Comparison of ENCODE assay signal across 20 cellular contexts in the genomic region with DNA sequence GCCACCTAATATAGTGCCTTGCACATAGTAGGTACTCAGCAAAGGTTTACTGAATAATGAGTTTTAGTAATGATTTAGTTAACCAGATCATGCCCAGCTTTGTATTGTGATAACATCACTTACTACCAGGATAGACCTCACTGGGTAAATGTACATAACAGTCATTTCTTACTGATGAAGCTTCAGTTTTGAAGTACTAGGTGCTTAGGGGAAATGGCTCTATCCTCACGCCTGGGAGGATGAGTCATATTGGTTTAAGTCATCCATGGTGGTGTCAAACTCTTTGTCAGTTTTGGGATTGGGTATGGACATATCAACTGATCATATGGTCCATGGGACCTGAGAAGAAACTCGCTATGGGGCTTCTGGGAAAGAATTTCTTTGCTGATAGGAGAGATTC.
DNase-seq lines count a peak whose midpoint lies in the region; ATAC-seq and TF ChIP-seq lines count a peak whose summit lies in the region.
"Had no signal": no experiment of that assay in that cellular context is flagged by ENCODE, and none has a peak within 500 bp of the region (broad histone marks: within the 10 kb centered on the region; RNA-seq: fewer than 3 reads in every experiment).

No MANE protein-coding gene starts in this region.

- H3K36me3 ChIP-seq in CD4-positive, alpha-beta memory T cell (ENCODE audit: insufficient read depth, low read length): no peaks in the 10 kb centered on the region
- H3K36me3 ChIP-seq: adrenal gland, gastrocnemius medialis, sigmoid colon had no signal

- TF ChIP-seq CTCF in omental fat pad (IDR thresholded peaks at IDR 0.05): no peak

- DNase-seq in activated naive CD8-positive, alpha-beta T cell treated with anti-CD3 and anti-CD28 coated beads, Interleukin-2, amount 50 U/mL, for 24 hours: no peak
- no peak for DNase-seq in activated naive CD8-positive, alpha-beta T cell treated with anti-CD3 and anti-CD28 coated beads for 36 hours
- DNase-seq in M059J (ENCODE audit: low read depth) (peak; percentile 70), epithelial cell of prostate (ENCODE audit: low read depth, low spot score) (peak; percentile 31), omental fat pad (ENCODE audit: low spot score) (no peak)
- no peak for DNase-seq in stimulated activated naive CD8-positive, alpha-beta T cell treated with anti-CD3 and anti-CD28 coated beads, Interleukin-15, Interleukin-2, amounts not matched to agents 100 U/mL and 50 U/mL, for 24 hours
- DNase-seq in CD4-positive, alpha-beta memory T cell: no peak
- DNase-seq in stimulated activated CD4-positive, alpha-beta T cell treated with anti-CD3 and anti-CD28 coated beads, Interleukin-12 subunit alpha, Interleukin-12 subunit beta, amount 100 ng/mL, for 4 hours: no peak
- DNase-seq: activated CD4-positive, alpha-beta T cell treated with anti-CD3 and anti-CD28 coated beads for 48 hours; activated effector memory CD4-positive, alpha-beta T cell treated with Interleukin-2 at 50 U/mL for 16 hours; adrenal gland; CD4-positive, CD25-positive, alpha-beta regulatory T cell; gastrocnemius medialis; natural killer cell; NCI-H1417; NCI-H524 treated with DMSO at 0.1 percent for 48 hours; Right ventricle myocardium superior; sigmoid colon had no signal

- no peaks in the 10 kb centered on the region for H3K36me3 Mint-ChIP-seq in activated naive CD8-positive, alpha-beta T cell treated with anti-CD3 and anti-CD28 coated beads, Interleukin-2, amount 50 U/mL, for 24 hours (ENCODE audit: low read depth)
- no peaks in the 10 kb centered on the region for H3K36me3 Mint-ChIP-seq in activated naive CD8-positive, alpha-beta T cell treated with anti-CD3 and anti-CD28 coated beads for 36 hours
- H3K36me3 Mint-ChIP-seq in CD4-positive, alpha-beta memory T cell: no peaks in the 10 kb centered on the region
- H3K36me3 Mint-ChIP-seq: CD4-positive, CD25-positive, alpha-beta regulatory T cell; memory B cell; natural killer cell; stimulated activated memory B cell treated with anti-CD40 and anti-IgM and Interleukin-4, amounts not matched to agents 10 μg/mL and 1 μg/mL and 100 μg/mL, for 72 hours had no signal

- CTCF ChIA-PET in CD4-positive, alpha-beta memory T cell (lab: Charles Lee; ENCODE audit: partially characterized antibody): no interaction called here

- intact Hi-C loops in CD4-positive, alpha-beta memory T cell (cut with micrococcal nuclease): no loop called here

- no peak overlapping the region for H3K4me3 ChIP-seq in CD4-positive, alpha-beta memory T cell (ENCODE audit: low read length in 2 of 2)
- H3K4me3 ChIP-seq: adrenal gland, gastrocnemius medialis, sigmoid colon had no signal

- no peaks in the 10 kb centered on the region for H3K9me3 ChIP-seq in CD4-positive, alpha-beta memory T cell (ENCODE audit: control insufficient read depth in 1 of 2, low read length in 2 of 2)
- H3K9me3 ChIP-seq: adrenal gland, gastrocnemius medialis, sigmoid colon had no signal

- peak; percentile 37 for ATAC-seq in activated naive CD8-positive, alpha-beta T cell treated with anti-CD3 and anti-CD28 coated beads, Interleukin-2, amount 50 U/mL, for 24 hours
- ATAC-seq in stimulated activated naive CD8-positive, alpha-beta T cell treated with anti-CD3 and anti-CD28 coated beads, Interleukin-15, Interleukin-2, amounts not matched to agents 100 U/mL and 50 U/mL, for 24 hours: peak; percentile 25
- ATAC-seq in omental fat pad (ENCODE audit: low FRiP score): no peak
- ATAC-seq: gastrocnemius medialis; natural killer cell; stimulated activated memory B cell treated with anti-CD40 and anti-IgM and Interleukin-4, amounts not matched to agents 10 μg/mL and 1 μg/mL and 100 μg/mL, for 72 hours had no signal

- H3K27ac ChIP-seq in epithelial cell of prostate: no peak overlapping the region
- no peak overlapping the region for H3K27ac ChIP-seq in CD4-positive, alpha-beta memory T cell (ENCODE audit: low read depth, low read length)
- H3K27ac ChIP-seq: adrenal gland, gastrocnemius medialis, sigmoid colon had no signal

- H3K27me3 Mint-ChIP-seq in activated naive CD8-positive, alpha-beta T cell treated with anti-CD3 and anti-CD28 coated beads, Interleukin-2, amount 50 U/mL, for 24 hours: peaks cover 13% of the 10 kb centered on the region
- H3K27me3 Mint-ChIP-seq in activated naive CD8-positive, alpha-beta T cell treated with anti-CD3 and anti-CD28 coated beads for 36 hours: peaks cover 13% of the 10 kb centered on the region
- H3K27me3 Mint-ChIP-seq in CD4-positive, alpha-beta memory T cell: peaks cover 1 to 16% of the 10 kb centered on the region in 2 donors

- H3K4me3 Mint-ChIP-seq in activated naive CD8-positive, alpha-beta T cell treated with anti-CD3 and anti-CD28 coated beads, Interleukin-2, amount 50 U/mL, for 24 hours: no peak overlapping the region
- H3K4me3 Mint-ChIP-seq in activated naive CD8-positive, alpha-beta T cell treated with anti-CD3 and anti-CD28 coated beads for 36 hours: no peak overlapping the region
- H3K4me3 Mint-ChIP-seq in CD4-positive, alpha-beta memory T cell: no peak overlapping the region
- H3K4me3 Mint-ChIP-seq: CD4-positive, CD25-positive, alpha-beta regulatory T cell; memory B cell; natural killer cell; stimulated activated memory B cell treated with anti-CD40 and anti-IgM and Interleukin-4, amounts not matched to agents 10 μg/mL and 1 μg/mL and 100 μg/mL, for 72 hours had no signal

- H3K4me1 Mint-ChIP-seq in activated naive CD8-positive, alpha-beta T cell treated with anti-CD3 and anti-CD28 coated beads, Interleukin-2, amount 50 U/mL, for 24 hours: peaks cover 3% of the 10 kb centered on the region
- H3K4me1 Mint-ChIP-seq in activated naive CD8-positive, alpha-beta T cell treated with anti-CD3 and anti-CD28 coated beads for 36 hours: no peaks in the 10 kb centered on the region
- H3K4me1 Mint-ChIP-seq in CD4-positive, alpha-beta memory T cell: no peaks in the 10 kb centered on the region
- H3K4me1 Mint-ChIP-seq: CD4-positive, CD25-positive, alpha-beta regulatory T cell; memory B cell; stimulated activated memory B cell treated with anti-CD40 and anti-IgM and Interleukin-4, amounts not matched to agents 10 μg/mL and 1 μg/mL and 100 μg/mL, for 72 hours had no signal

- no peak overlapping the region for H3K27ac Mint-ChIP-seq in activated naive CD8-positive, alpha-beta T cell treated with anti-CD3 and anti-CD28 coated beads, Interleukin-2, amount 50 U/mL, for 24 hours
- no peak overlapping the region for H3K27ac Mint-ChIP-seq in activated naive CD8-positive, alpha-beta T cell treated with anti-CD3 and anti-CD28 coated beads for 36 hours
- H3K27ac Mint-ChIP-seq in CD4-positive, alpha-beta memory T cell: no peak overlapping the region
- H3K27ac Mint-ChIP-seq: CD4-positive, CD25-positive, alpha-beta regulatory T cell; memory B cell; natural killer cell; stimulated activated memory B cell treated with anti-CD40 and anti-IgM and Interleukin-4, amounts not matched to agents 10 μg/mL and 1 μg/mL and 100 μg/mL, for 72 hours had no signal

- no peaks in the 10 kb centered on the region for H3K9me3 Mint-ChIP-seq in activated naive CD8-positive, alpha-beta T cell treated with anti-CD3 and anti-CD28 coated beads, Interleukin-2, amount 50 U/mL, for 24 hours
- H3K9me3 Mint-ChIP-seq in activated naive CD8-positive, alpha-beta T cell treated with anti-CD3 and anti-CD28 coated beads for 36 hours: no peaks in the 10 kb centered on the region
- no peaks in the 10 kb centered on the region for H3K9me3 Mint-ChIP-seq in CD4-positive, alpha-beta memory T cell
- H3K9me3 Mint-ChIP-seq: memory B cell; natural killer cell; stimulated activated memory B cell treated with anti-CD40 and anti-IgM and Interleukin-4, amounts not matched to agents 10 μg/mL and 1 μg/mL and 100 μg/mL, for 72 hours had no signal

- no peaks in the 10 kb centered on the region for H3K27me3 ChIP-seq in CD4-positive, alpha-beta memory T cell (ENCODE audit: insufficient read depth, low read length)
- H3K27me3 ChIP-seq: gastrocnemius medialis had no signal

- H3K4me1 ChIP-seq in CD4-positive, alpha-beta memory T cell (ENCODE audit: insufficient read depth, low read length): no peaks in the 10 kb centered on the region
- H3K4me1 ChIP-seq: adrenal gland had no signal

- POLR2A ChIA-PET in CD4-positive, alpha-beta memory T cell (lab: Charles Lee; ENCODE audit: partially characterized antibody): no interaction called here

Comparison
In these comparisons a context has a peak if more than half of its experiments do, and no peak if none do; other contexts are left out.
1. DNase-seq: peak in M059J (single experiment) and epithelial cell of prostate (single experiment); none in activated naive CD8-positive, alpha-beta T cell treated with anti-CD3 and anti-CD28 coated beads, Interleukin-2, amount 50 U/mL, for 24 hours (single experiment), activated naive CD8-positive, alpha-beta T cell treated with anti-CD3 and anti-CD28 coated beads for 36 hours (single experiment), stimulated activated naive CD8-positive, alpha-beta T cell treated with anti-CD3 and anti-CD28 coated beads, Interleukin-15, Interleukin-2, amounts not matched to agents 100 U/mL and 50 U/mL, for 24 hours (single experiment), omental fat pad (single experiment), CD4-positive, alpha-beta memory T cell (0 of 5) and stimulated activated CD4-positive, alpha-beta T cell treated with anti-CD3 and anti-CD28 coated beads, Interleukin-12 subunit alpha, Interleukin-12 subunit beta, amount 100 ng/mL, for 4 hours (single experiment).